Comparison of ENCODE assay signal across 9 cellular contexts in the genomic region with DNA sequence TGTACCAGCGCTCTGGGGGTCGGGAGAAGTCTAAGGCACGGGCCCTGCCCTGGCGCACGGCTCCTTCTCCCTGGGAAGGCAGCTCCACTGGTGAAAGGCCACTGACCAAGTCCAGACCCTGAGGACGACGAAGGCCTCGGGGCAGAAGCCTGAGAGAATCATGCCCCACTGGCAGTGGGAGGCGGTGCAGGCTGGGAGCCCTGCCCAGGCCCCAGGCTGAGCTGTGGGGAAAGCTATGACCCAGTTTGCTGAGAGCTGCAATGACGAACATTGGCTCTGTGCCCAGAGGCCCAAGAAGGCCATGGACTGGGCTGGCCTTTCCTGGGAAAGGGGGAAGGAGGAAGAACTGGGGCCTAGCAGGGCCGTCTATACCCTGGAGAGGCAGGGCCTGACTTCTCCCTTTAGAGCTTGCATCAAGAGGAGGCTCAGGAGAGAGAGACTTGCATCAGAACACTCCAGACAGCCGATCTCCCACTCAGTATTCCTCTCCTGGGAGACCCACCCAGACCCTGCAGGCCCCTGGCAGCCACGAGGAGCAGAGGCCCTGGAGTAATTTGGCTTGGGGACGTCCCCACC. TPM values are rescaled to one million over a fixed set of nuclear protein-coding genes. Genes with fewer than 3 reads are reported as not detected.
DNase-seq lines count a peak whose midpoint lies in the region; ATAC-seq and TF ChIP-seq lines count a peak whose summit lies in the region.
"Had no signal": no experiment of that assay in that cellular context is flagged by ENCODE, and none has a peak within 500 bp of the region (broad histone marks: within the 10 kb centered on the region; RNA-seq: fewer than 3 reads in every experiment).

No MANE protein-coding gene starts in this region.

- no peaks in the 10 kb centered on the region for H3K9me3 ChIP-seq in stomach

- peaks cover 16 to 34% (median 34%) of the 10 kb centered on the region in 4 donors for H3K36me3 ChIP-seq in stomach

- peak; percentile 97 for TF ChIP-seq EP300 in stomach (IDR thresholded peaks at IDR 0.05)

- peak overlapping the region; percentile 84 to 97 (median 89) for H3K27ac ChIP-seq in stomach

- peak in 5 of 7 experiments; percentile 60 to 82 (median 79) for TF ChIP-seq CTCF in stomach (IDR thresholded peaks at IDR 0.05)
- TF ChIP-seq CTCF in GM10248 (IDR thresholded peaks at IDR 0.05; ENCODE audit: control extremely low read depth, extremely low read depth, low read depth, missing control alignments) = no peak

- CTCF ChIA-PET in GM10248 (lab: Yijun Ruan, JAX) = interaction anchor here (1.0 to 1.7 kb wide), 9 partner anchors 12 to 292 kb away, joined by 3 to 5 read pairs (median 3); partner anchors contain the start of gene HS1BP3

- POLR2A ChIA-PET in GM10248 (lab: Yijun Ruan, JAX) = interaction anchor here (2.0 kb wide), 1 partner anchor 171 kb away, joined by 11 read pairs; the partner anchor contains the start of gene RHOB

- peak in 1 of 4 donors; percentile 25 for TF ChIP-seq POLR2A in stomach (IDR thresholded peaks at IDR 0.05)

- peak; percentile 86 for ATAC-seq in left colon
- no peak for ATAC-seq in HG02870 (IDR thresholded peaks at IDR 0.05; ENCODE audit: unreplicated experiment)
- no peak for ATAC-seq in GM21786 (IDR thresholded peaks at IDR 0.05; ENCODE audit: unreplicated experiment)

- intact Hi-C loops in left colon (cut with DNase I, micrococcal nuclease) (no loop called here), stomach (cut with DNase I; ENCODE audit: low total_unique reads) (no loop called here)

- no peak overlapping the region for H3K4me3 ChIP-seq in stomach

- peak; percentile 98 for DNase-seq in GM04503 (ENCODE audit: low read depth)
- peak; percentile 96 for DNase-seq in NCI-H2196 (lab: John Stamatoyannopoulos, UW; ENCODE audit: unreplicated experiment)
- DNase-seq in cerebellum (ENCODE audit: low spot score) = peak; percentile 94
- DNase-seq in left colon = peak; percentile 91 to 97
- peak; percentile 98 for DNase-seq in stomach
- DNase-seq in GM10248 (ENCODE audit: extremely low spot score) = no peak
- DNase-seq: activated B cell treated with CpG ODN at 0.5 μM for 24 hours had no signal

- peaks cover 69 to 86% (median 77%) of the 10 kb centered on the region in 4 donors for H3K4me1 ChIP-seq in stomach

- 25 to 32% (median 30%) methylated on average over 9 to 14 of the region's 14 CpGs for whole genome bisulfite sequencing in stomach, 5 donors

- no peaks in the 10 kb centered on the region for H3K27me3 ChIP-seq in stomach

RNA-seq across cellular contexts. Expression of gene HS1BP3, which starts 32.9 kb away (rescaled TPM):
- total RNA-seq in cerebellum (10.0 TPM), left colon (10 to 100 TPM; 26.9 to 33.5 TPM), stomach (100 to 1,000 TPM in 1 of 5 donors, 10 to 100 TPM in 4; 13.8 to 105 (median 22.5) TPM)
- 10 to 100 TPM; 20.6 to 25.2 (median 24.1) TPM for polyA plus RNA-seq in stomach

RNA-seq across cellular contexts. Expression of gene GDF7, which starts 49.0 kb away (rescaled TPM):
- total RNA-seq in cerebellum = 0.45 TPM
- total RNA-seq in left colon = under 1 TPM; 0.18 to 0.25 TPM
- total RNA-seq in stomach = 1 to 10 TPM in 1 of 5 donors, under 1 TPM in 2, not detected in 2; 0.37 to 1.3 (median 0.45) TPM
- under 1 TPM in 2 of 3 donors, not detected in 1; 0.10 to 0.12 TPM for polyA plus RNA-seq in stomach
